8 cellular contexts compared by ENCODE assay signal in genomic region chr1:3491291-3492246, GRCh38. TPM values are rescaled to one million over a fixed set of nuclear protein-coding genes. Genes with fewer than 3 reads are reported as not detected.
A peak's percentile ranks its signal among the peaks of the same experiment; 100 is the strongest.
DNase-seq lines count a peak whose midpoint lies in the region; ATAC-seq and TF ChIP-seq lines count a peak whose summit lies in the region.

No MANE protein-coding gene starts in this region.

- H3K4me1 ChIP-seq in PC-9 (replicated peaks; ENCODE audit: insufficient read depth), result peaks cover 20% of the 10 kb centered on the region

- no peak overlapping the region for H3K27ac ChIP-seq in PC-9

- peak; percentile 69 for DNase-seq in GM12865 (ENCODE audit: low read depth)
- peak in 1 of 2 experiments; percentile 72 for DNase-seq in PC-9
- peak; percentile 89 to 91 for DNase-seq in activated T-cell treated with anti-CD3 and anti-CD28 coated beads, Interleukin-2, amount 50 U/mL, for 48 hours
- peak; percentile 21 for DNase-seq in fibroblast of mammary gland (ENCODE audit: low read depth)
- peak; percentile 88 for DNase-seq in neural crest cell (ENCODE audit: low read depth, low spot score)
- DNase-seq in stimulated activated naive CD8-positive, alpha-beta T cell treated with anti-CD3 and anti-CD28 coated beads, Interleukin-15, amount 100 ng/mL, for 72 hours, result peak; percentile 82 to 85
- DNase-seq in mesenteric fat pad (ENCODE audit: low spot score), result no peak

- no peaks in the 10 kb centered on the region for H3K9me3 ChIP-seq in PC-9 (ENCODE audit: insufficient read depth, low read depth)

- no TSS peak for BruUV-seq in PC-9 (replicated peaks; lab: Mats Ljungman, UMichigan)

- peaks cover 12% of the 10 kb centered on the region; the same call in 1 of the 2 replicates for H3K36me3 ChIP-seq in PC-9 (ENCODE audit: low read depth)

- H3K4me3 ChIP-seq in GM12865 (ENCODE audit: low read depth, low read length) (no peak overlapping the region), PC-9 (no peak overlapping the region), fibroblast of mammary gland (ENCODE audit: control insufficient read depth, low read depth, low read length) (no peak overlapping the region)

- POLR2A ChIA-PET in PC-9 (lab: Charles Lee; ENCODE audit: unreplicated experiment), result no interaction called here

- H4K20me1 ChIP-seq in PC-9 (ENCODE audit: insufficient read depth), result peaks cover 5% of the 10 kb centered on the region; the same call in 1 of the 2 replicates

- ATAC-seq in HG03175 (IDR thresholded peaks at IDR 0.05; ENCODE audit: unreplicated experiment), result peak; percentile 73
- ATAC-seq in stimulated activated naive CD8-positive, alpha-beta T cell treated with anti-CD3 and anti-CD28 coated beads, Interleukin-15, amount 100 ng/mL, for 72 hours, result peak; percentile 81

- no peaks in the 10 kb centered on the region for H3K79me2 ChIP-seq in PC-9 (ENCODE audit: low read depth)

- no peak overlapping the region for H3K4me3 Mint-ChIP-seq in neural crest cell
- H3K4me3 Mint-ChIP-seq in stimulated activated naive CD8-positive, alpha-beta T cell treated with anti-CD3 and anti-CD28 coated beads, Interleukin-15, amount 100 ng/mL, for 72 hours, result peak overlapping the region; percentile 59 to 63

- no peak overlapping the region for H2AFZ ChIP-seq in PC-9

- peaks cover 12% of the 10 kb centered on the region for H3K9me3 Mint-ChIP-seq in neural crest cell
- H3K9me3 Mint-ChIP-seq in stimulated activated naive CD8-positive, alpha-beta T cell treated with anti-CD3 and anti-CD28 coated beads, Interleukin-15, amount 100 ng/mL, for 72 hours, result peaks cover 9 to 13% of the 10 kb centered on the region in 2 donors

- H3F3A ChIP-seq in PC-9 (ENCODE audit: insufficient read depth, low read depth), result peaks cover 27% of the 10 kb centered on the region; the same call in 1 of the 2 replicates

- H3K27me3 ChIP-seq in PC-9 (ENCODE audit: insufficient read depth, low read depth), result no peaks in the 10 kb centered on the region

- H3K4me2 ChIP-seq in PC-9, result no peak overlapping the region

- H3K4me1 Mint-ChIP-seq in neural crest cell, result peaks cover 5% of the 10 kb centered on the region
- peaks cover 9% of the 10 kb centered on the region for H3K4me1 Mint-ChIP-seq in stimulated activated naive CD8-positive, alpha-beta T cell treated with anti-CD3 and anti-CD28 coated beads, Interleukin-15, amount 100 ng/mL, for 72 hours

- intact Hi-C loops in PC-9 (cut with micrococcal nuclease; ENCODE audit: unreplicated experiment), result loop anchor here (1.0 kb wide), 1 partner anchor 128 kb away; no protein-coding TSS in a partner anchor

- H3K27me3 Mint-ChIP-seq in neural crest cell (ENCODE audit: low read depth), result no peaks in the 10 kb centered on the region
- no peaks in the 10 kb centered on the region for H3K27me3 Mint-ChIP-seq in stimulated activated naive CD8-positive, alpha-beta T cell treated with anti-CD3 and anti-CD28 coated beads, Interleukin-15, amount 100 ng/mL, for 72 hours

- TF ChIP-seq CTCF in GM12865 (IDR thresholded peaks at IDR 0.05; ENCODE audit: insufficient read depth, low read depth, low read length, missing control alignments), result peak; percentile 94
- TF ChIP-seq CTCF in PC-9 (conservative IDR thresholded peaks at IDR 0.05), result peak; percentile 99
- peak; percentile 71 for TF ChIP-seq CTCF in fibroblast of mammary gland (conservative IDR thresholded peaks at IDR 0.05; ENCODE audit: control insufficient read depth, insufficient read depth, low read depth, low read length)
- peak; percentile 99 for TF ChIP-seq CTCF in neural crest cell (conservative IDR thresholded peaks at IDR 0.05)

- no peaks in the 10 kb centered on the region for H3K9me2 ChIP-seq in PC-9 (ENCODE audit: insufficient read depth)

- peaks cover 13% of the 10 kb centered on the region for H3K36me3 Mint-ChIP-seq in neural crest cell (ENCODE audit: low read depth)

- no peak overlapping the region for H3K27ac Mint-ChIP-seq in neural crest cell (ENCODE audit: unreplicated experiment)
- H3K27ac Mint-ChIP-seq in stimulated activated naive CD8-positive, alpha-beta T cell treated with anti-CD3 and anti-CD28 coated beads, Interleukin-15, amount 100 ng/mL, for 72 hours, result peak overlapping the region in 1 of 2 donors; percentile 69

- CTCF ChIA-PET in PC-9 (lab: Charles Lee), result interaction anchor here (0.5 to 1.1 kb wide), 8 partner anchors 12 to 157 kb away, joined by 3 to 11 read pairs (median 4); no protein-coding TSS in a partner anchor

RNA-seq across cellular contexts. Expression of gene ARHGEF16, which starts 37.1 kb away (rescaled TPM):
- 25.1 and 29.1 TPM in 2 replicates for total RNA-seq in PC-9 (2021)
- total RNA-seq in neural crest cell, result 11.3 and 12.2 TPM in 2 replicates
- total RNA-seq in mesenteric fat pad, result 1.6 TPM
